8 cellular contexts compared by ENCODE assay signal in the genomic region with DNA sequence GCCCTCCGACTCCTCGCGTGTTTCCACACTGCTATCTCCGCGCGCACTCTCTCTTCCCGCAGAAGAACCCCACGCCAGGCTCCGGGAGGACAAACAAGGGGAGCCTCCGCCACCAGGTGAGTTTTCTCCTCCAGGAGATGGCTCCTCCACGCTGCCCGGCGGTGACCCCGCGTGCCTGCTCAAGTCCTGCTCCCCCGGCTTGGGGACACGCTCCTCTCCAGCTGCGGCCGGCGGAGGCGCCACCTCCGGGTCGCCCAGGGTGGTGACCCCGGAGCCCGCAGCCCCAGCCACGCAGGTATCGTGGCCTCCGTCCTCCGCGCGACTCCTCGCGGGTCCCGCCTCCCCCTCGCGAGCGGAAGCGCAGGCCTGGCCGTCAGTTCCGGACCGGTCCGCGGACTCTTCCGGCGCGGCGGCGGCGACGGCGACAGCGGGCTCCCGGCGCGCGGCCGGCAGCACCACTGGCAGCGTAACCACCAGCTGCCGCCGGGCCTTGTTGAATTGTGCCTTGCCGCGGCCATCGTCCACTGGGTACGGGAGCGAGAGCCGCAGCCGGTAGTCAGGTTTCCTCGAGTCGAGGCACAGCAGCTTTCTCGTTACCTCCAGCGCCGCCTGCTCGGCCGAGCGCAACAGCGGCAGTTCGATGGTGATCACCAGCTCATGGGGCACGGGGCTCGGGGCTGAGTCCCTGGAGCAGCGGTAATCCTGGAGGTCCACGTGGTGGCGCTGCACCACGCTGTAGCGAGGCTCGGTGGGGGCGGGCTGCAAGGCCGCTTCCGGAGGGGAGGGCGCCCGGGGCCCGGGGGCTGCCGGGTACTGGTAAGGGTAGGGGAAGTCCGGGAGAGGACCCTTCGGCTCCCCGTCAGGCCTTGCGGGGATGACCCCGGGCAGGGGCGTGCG. TPM values are rescaled to one million over a fixed set of nuclear protein-coding genes. Genes with fewer than 3 reads are reported as not detected.
DNase-seq lines count a peak whose midpoint lies in the region; ATAC-seq and TF ChIP-seq lines count a peak whose summit lies in the region.

No MANE protein-coding gene starts in this region.

- intact Hi-C loops in transverse colon (cut with DNase I; ENCODE audit: low total_unique reads), result no loop called here

- peak; percentile 94 for DNase-seq in NCI-H1105 (lab: John Stamatoyannopoulos, UW)
- peak; percentile 48 for DNase-seq in SKM-1 (lab: John Stamatoyannopoulos, UW; ENCODE audit: unreplicated experiment)
- DNase-seq in activated naive CD8-positive, alpha-beta T cell treated with anti-CD3 and anti-CD28 coated beads, Interleukin-2, amount 10 ng/mL, durations not matched to agents 7 days and 5 days, result peak; percentile 94
- DNase-seq in cardiac muscle cell (ENCODE audit: low read depth in 1 of 2, low spot score in 1 of 2), result peak; percentile 96 to 97
- DNase-seq in trophoblast cell, result peak; percentile 95 to 96
- peak; percentile 96 for DNase-seq in transverse colon

- no peaks in the 10 kb centered on the region for H3K27me3 Mint-ChIP-seq in activated naive CD8-positive, alpha-beta T cell treated with anti-CD3 and anti-CD28 coated beads, Interleukin-2, amount 10 ng/mL, durations not matched to agents 7 days and 5 days

- H4K8ac ChIP-seq in trophoblast cell (ENCODE audit: low read depth, low read length), result peak overlapping the region; percentile 83

- H4K12ac ChIP-seq in trophoblast cell (ENCODE audit: low read depth, low read length), result peak overlapping the region; percentile 94

- H4K91ac ChIP-seq in trophoblast cell (ENCODE audit: low read depth, low read length), result peak overlapping the region; percentile 87

- peak overlapping the region; percentile 99 for H3K4me3 Mint-ChIP-seq in activated naive CD8-positive, alpha-beta T cell treated with anti-CD3 and anti-CD28 coated beads, Interleukin-2, amount 10 ng/mL, durations not matched to agents 7 days and 5 days

- peak; percentile 83 for TF ChIP-seq POLR2A in transverse colon (IDR thresholded peaks at IDR 0.05)

- TF ChIP-seq CTCF in GM12873 (IDR thresholded peaks at IDR 0.05; ENCODE audit: insufficient read depth, low read depth, low read length, missing control alignments) (peak; percentile 83), cardiac muscle cell (IDR thresholded peaks at IDR 0.05; ENCODE audit: low read depth, low read length) (peak; percentile 72), transverse colon (IDR thresholded peaks at IDR 0.05) (peak; percentile 74 to 81 (median 76))

- H3K36me3 ChIP-seq in cardiac muscle cell (peaks cover 3% of the 10 kb centered on the region), trophoblast cell (ENCODE audit: control insufficient read depth in 1 of 2, insufficient read depth in 2 of 2, low read length in 2 of 2) (peaks cover 1 to 5% of the 10 kb centered on the region in 2 experiments), transverse colon (no peaks in the 10 kb centered on the region)

- in situ Hi-C loops in transverse colon (cut with MboI; ENCODE audit: low pct_ligation_motif_present in 1 of 4, low pct_unique_long_range_greater_than_20kb in 1 of 4, low sequenced_read_pairs in 3 of 4), result loop anchor here (10.0 to 25.0 kb wide), 5 partner anchors 128 to 478 kb away; a partner anchor contains a TSS

- H3K27ac Mint-ChIP-seq in activated naive CD8-positive, alpha-beta T cell treated with anti-CD3 and anti-CD28 coated beads, Interleukin-2, amount 10 ng/mL, durations not matched to agents 7 days and 5 days, result peak overlapping the region; percentile 90

- no CpG with 5 or more reads among the region's 99 CpGs for WGBS in trophoblast cell (ENCODE audit: extremely low coverage, insufficient coverage, insufficient read length)
- WGBS in transverse colon (ENCODE audit: low coverage in 1 of 2), 2 donors, result 0% methylated on average over 69 of the region's 99 CpGs; no CpG with 5 or more reads in 1 of the 2 donors

- no peaks in the 10 kb centered on the region for H3K9me3 ChIP-seq in cardiac muscle cell (ENCODE audit: low read depth)
- H3K9me3 ChIP-seq in trophoblast cell (ENCODE audit: insufficient read depth, low read depth, low read length), result no peaks in the 10 kb centered on the region
- H3K9me3 ChIP-seq in transverse colon, result no peaks in the 10 kb centered on the region

- no peak overlapping the region for H3K23ac ChIP-seq in trophoblast cell (ENCODE audit: low read length)

- H3K79me1 ChIP-seq in trophoblast cell (ENCODE audit: low read length), result peaks cover 16% of the 10 kb centered on the region

- peaks cover 21% of the 10 kb centered on the region for H3K36me3 Mint-ChIP-seq in activated naive CD8-positive, alpha-beta T cell treated with anti-CD3 and anti-CD28 coated beads, Interleukin-2, amount 10 ng/mL, durations not matched to agents 7 days and 5 days

- ATAC-seq in HG02678 (IDR thresholded peaks at IDR 0.05; ENCODE audit: unreplicated experiment), result peak; percentile 78
- ATAC-seq in activated naive CD8-positive, alpha-beta T cell treated with anti-CD3 and anti-CD28 coated beads, Interleukin-2, amount 10 ng/mL, durations not matched to agents 7 days and 5 days (ENCODE audit: low read depth), result peak; percentile 85

- no peak overlapping the region for H2AK5ac ChIP-seq in trophoblast cell (ENCODE audit: low read length)

- peak overlapping the region; percentile 82 for H3K18ac ChIP-seq in trophoblast cell (ENCODE audit: low read length)

- H3K4me1 Mint-ChIP-seq in activated naive CD8-positive, alpha-beta T cell treated with anti-CD3 and anti-CD28 coated beads, Interleukin-2, amount 10 ng/mL, durations not matched to agents 7 days and 5 days, result peaks cover 32% of the 10 kb centered on the region

- peak overlapping the region; percentile 89 for H3K14ac ChIP-seq in trophoblast cell (ENCODE audit: low read length)

- H3K9ac ChIP-seq in trophoblast cell (ENCODE audit: low read length), result peak overlapping the region; percentile 95

- TF ChIP-seq EP300 in transverse colon (IDR thresholded peaks at IDR 0.05; ENCODE audit: low read depth), result no peak

- peak overlapping the region; percentile 70 for H3K4me2 ChIP-seq in trophoblast cell (ENCODE audit: low read length)

- H3K4me1 ChIP-seq in cardiac muscle cell (ENCODE audit: low read depth) (peaks cover 9% of the 10 kb centered on the region), trophoblast cell (ENCODE audit: control insufficient read depth in 1 of 2, insufficient read depth in 2 of 2, low read length in 2 of 2) (no peaks in the 10 kb centered on the region), transverse colon (peaks cover 17 to 44% (median 29%) of the 10 kb centered on the region in 4 donors)

- peak overlapping the region; percentile 93 for H2AFZ ChIP-seq in trophoblast cell (ENCODE audit: insufficient read depth, low read length, poor library complexity)

- H2BK5ac ChIP-seq in trophoblast cell (ENCODE audit: low read depth, low read length, poor library complexity), result peak overlapping the region; percentile 71

- peak overlapping the region; percentile 66 for H3K4me3 ChIP-seq in cardiac muscle cell
- H3K4me3 ChIP-seq in trophoblast cell (ENCODE audit: low read depth, low read length), result peak overlapping the region; percentile 87
- H3K4me3 ChIP-seq in transverse colon, result peak overlapping the region; percentile 65 to 90 (median 76)

- POLR2A ChIA-PET in activated naive CD8-positive, alpha-beta T cell treated with anti-CD3 and anti-CD28 coated beads, Interleukin-2, amount 10 ng/mL, durations not matched to agents 7 days and 5 days (lab: Charles Lee), result interaction anchor here (0.6 to 8.0 kb wide), 21 partner anchors 10 to 568 kb away, joined by 3 to 102 read pairs (median 6); a partner anchor contains a TSS

- H3K79me2 ChIP-seq in trophoblast cell (ENCODE audit: control insufficient read depth, insufficient read depth, low read length, poor library complexity), result peaks cover 15% of the 10 kb centered on the region

- H3K9me3 Mint-ChIP-seq in activated naive CD8-positive, alpha-beta T cell treated with anti-CD3 and anti-CD28 coated beads, Interleukin-2, amount 10 ng/mL, durations not matched to agents 7 days and 5 days, result no peaks in the 10 kb centered on the region

- H2BK12ac ChIP-seq in trophoblast cell (ENCODE audit: low read length), result no peak overlapping the region

- H3K27ac ChIP-seq in cardiac muscle cell (peak overlapping the region; percentile 84), trophoblast cell (ENCODE audit: low read depth, low read length) (peak overlapping the region; percentile 97), transverse colon (peak overlapping the region; percentile 94 to 99 (median 96))

- H3K27me3 ChIP-seq in cardiac muscle cell, result no peaks in the 10 kb centered on the region
- no peaks in the 10 kb centered on the region for H3K27me3 ChIP-seq in trophoblast cell (ENCODE audit: insufficient read depth, low read length)
- no peaks in the 10 kb centered on the region for H3K27me3 ChIP-seq in transverse colon

- peak overlapping the region; percentile 35 for H3K4ac ChIP-seq in trophoblast cell (ENCODE audit: low read depth, low read length)

- peak overlapping the region; percentile 65 for H2BK120ac ChIP-seq in trophoblast cell (ENCODE audit: insufficient read depth, low read length, poor library complexity)

RNA-seq across cellular contexts. Expression of a gene that starts 1.1 kb away (rescaled TPM):
- 1 to 10 TPM; 8.0 to 8.2 TPM for total RNA-seq in activated naive CD8-positive, alpha-beta T cell treated with anti-CD3 and anti-CD28 coated beads, Interleukin-2, amount 10 ng/mL, durations not matched to agents 7 days and 5 days
- total RNA-seq in cardiac muscle cell, result 28.0 and 28.9 TPM in 2 replicates
- 26.0 and 34.9 TPM in 2 replicates for polyA plus RNA-seq in cardiac muscle cell
- 6.2 and 6.3 TPM in 2 replicates for polyA plus RNA-seq in trophoblast cell (2013)
- 10 to 100 TPM in 3 of 4 donors, 1 to 10 TPM in 1; 9.6 to 21.7 (median 19.4) TPM for total RNA-seq in transverse colon

RNA-seq across cellular contexts. Expression of a gene that starts 13.3 kb away (rescaled TPM):
- total RNA-seq in activated naive CD8-positive, alpha-beta T cell treated with anti-CD3 and anti-CD28 coated beads, Interleukin-2, amount 10 ng/mL, durations not matched to agents 7 days and 5 days, result 10 to 100 TPM; 54.6 to 55.0 TPM
- total RNA-seq in cardiac muscle cell, result 45.3 and 48.5 TPM in 2 replicates
- 35.2 and 35.9 TPM in 2 replicates for polyA plus RNA-seq in cardiac muscle cell
- polyA plus RNA-seq in trophoblast cell (2013), result 18.0 and 18.4 TPM in 2 replicates
- 10 to 100 TPM; 24.3 to 62.3 (median 49.2) TPM for total RNA-seq in transverse colon

RNA-seq across cellular contexts. Expression of a gene that starts 13.5 kb away (rescaled TPM):
- 100 to 1,000 TPM; 238 to 254 TPM for total RNA-seq in activated naive CD8-positive, alpha-beta T cell treated with anti-CD3 and anti-CD28 coated beads, Interleukin-2, amount 10 ng/mL, durations not matched to agents 7 days and 5 days
- total RNA-seq in cardiac muscle cell (165 and 197 TPM in 2 replicates), transverse colon (100 to 1,000 TPM in 2 of 4 donors, 10 to 100 TPM in 2; 22.8 to 248 (median 137) TPM)
- 185 and 208 TPM in 2 replicates for polyA plus RNA-seq in cardiac muscle cell
- polyA plus RNA-seq in trophoblast cell (2013), result 509 and 527 TPM in 2 replicates

RNA-seq across cellular contexts. Expression of a gene that starts 35.2 kb away (rescaled TPM):
- total RNA-seq in activated naive CD8-positive, alpha-beta T cell treated with anti-CD3 and anti-CD28 coated beads, Interleukin-2, amount 10 ng/mL, durations not matched to agents 7 days and 5 days, result 10 to 100 TPM; 43.7 to 44.3 TPM
- total RNA-seq in cardiac muscle cell, result 10.0 and 11.2 TPM in 2 replicates
- polyA plus RNA-seq in cardiac muscle cell, result 22.8 and 29.5 TPM in 2 replicates
- 12.6 and 13.5 TPM in 2 replicates for polyA plus RNA-seq in trophoblast cell (2013)
- total RNA-seq in transverse colon, result 10 to 100 TPM in 2 of 4 donors, 1 to 10 TPM in 1, not detected in 1; 3.0 to 17.1 (median 12.4) TPM

RNA-seq across cellular contexts. Expression of a gene that starts 47.7 kb away (rescaled TPM):
- total RNA-seq in activated naive CD8-positive, alpha-beta T cell treated with anti-CD3 and anti-CD28 coated beads, Interleukin-2, amount 10 ng/mL, durations not matched to agents 7 days and 5 days, result 1,000 to 10,000 TPM; 1,762 to 1,786 TPM
- total RNA-seq in cardiac muscle cell, result 498 and 2,037 TPM in 2 replicates
- polyA plus RNA-seq in cardiac muscle cell, result 1,089 and 1,188 TPM in 2 replicates
- 13,391 and 13,743 TPM in 2 replicates for polyA plus RNA-seq in trophoblast cell (2013)
- total RNA-seq in transverse colon, result 1,000 to 10,000 TPM; 2,435 to 6,129 (median 4,291) TPM

Comparison
In these comparisons a context has a peak if more than half of its experiments do, and no peak if none do; other contexts are left out.
1. Peak in every context shown above with its lines: DNase-seq, ATAC-seq, H3K4me3 ChIP-seq and H3K27ac ChIP-seq.